Comparison of ENCODE assay signal across 27 cellular contexts in genomic region chr1:236024655-236025054, GRCh38. TPM values are rescaled to one million over a fixed set of nuclear protein-coding genes. Genes with fewer than 3 reads are reported as not detected.
DNase-seq lines count a peak whose midpoint lies in the region; ATAC-seq and TF ChIP-seq lines count a peak whose summit lies in the region.
"Had no signal": no experiment of that assay in that cellular context is flagged by ENCODE, and none has a peak within 500 bp of the region (broad histone marks: within the 10 kb centered on the region; RNA-seq: fewer than 3 reads in every experiment).

No MANE protein-coding gene starts in this region.

- peaks cover 8% of the 10 kb centered on the region for H3K4me1 Mint-ChIP-seq in activated CD8-positive, alpha-beta memory T cell treated with anti-CD3 and anti-CD28 coated beads, Interleukin-2, amount 10 ng/mL, durations not matched to agents 7 days and 5 days

- no peak overlapping the region for H3K4me2 ChIP-seq in smooth muscle cell

- H4K20me1 ChIP-seq in smooth muscle cell (ENCODE audit: low read depth), result no peaks in the 10 kb centered on the region

- H3K79me2 ChIP-seq in smooth muscle cell (ENCODE audit: low read depth), result no peaks in the 10 kb centered on the region

- ATAC-seq in activated CD8-positive, alpha-beta memory T cell treated with anti-CD3 and anti-CD28 coated beads, Interleukin-2, amount 10 ng/mL, durations not matched to agents 7 days and 5 days, result no peak
- ATAC-seq in GM18870 (IDR thresholded peaks at IDR 0.05; ENCODE audit: unreplicated experiment), result no peak
- ATAC-seq: body of pancreas, right lobe of liver had no signal

- H3K36me3 ChIP-seq in left ventricle myocardium inferior, result peaks cover 95% of the 10 kb centered on the region
- H3K36me3 ChIP-seq in smooth muscle cell (ENCODE audit: low read depth), result no peaks in the 10 kb centered on the region

- TF ChIP-seq CTCF in left ventricle myocardium inferior (IDR thresholded peaks at IDR 0.05; ENCODE audit: borderline replicate concordance) (no peak), smooth muscle cell (IDR thresholded peaks at IDR 0.05; ENCODE audit: borderline replicate concordance, insufficient read depth, poor library complexity, severe bottlenecking) (no peak)

- H3K27me3 Mint-ChIP-seq in activated CD8-positive, alpha-beta memory T cell treated with anti-CD3 and anti-CD28 coated beads, Interleukin-2, amount 10 ng/mL, durations not matched to agents 7 days and 5 days, result peaks cover 7% of the 10 kb centered on the region

- H3K27ac ChIP-seq in left ventricle myocardium inferior (replicated peaks) (peak overlapping the region; percentile 90), smooth muscle cell (ENCODE audit: low read depth) (peak overlapping the region; percentile 40)
- H3K27ac ChIP-seq: 22Rv1, body of pancreas, dorsolateral prefrontal cortex, lower lobe of right lung, right lobe of liver, RWPE1, WERI-Rb-1 had no signal

- CTCF ChIA-PET in activated CD8-positive, alpha-beta memory T cell treated with anti-CD3 and anti-CD28 coated beads, Interleukin-2, amount 10 ng/mL, durations not matched to agents 7 days and 5 days (lab: Charles Lee), result interaction anchor here (0.7 kb wide), 1 partner anchor 158 kb away, joined by 4 read pairs; no protein-coding TSS in a partner anchor

- no peak overlapping the region for H3K4me3 Mint-ChIP-seq in activated CD8-positive, alpha-beta memory T cell treated with anti-CD3 and anti-CD28 coated beads, Interleukin-2, amount 10 ng/mL, durations not matched to agents 7 days and 5 days
- H3K4me3 Mint-ChIP-seq: activated CD4-positive, alpha-beta T cell treated with anti-CD3 and anti-CD28 coated beads, Interleukin-2, amount 10 ng/mL, durations not matched to agents 24 days and 14 days; CD4-positive, alpha-beta memory T cell; T-helper 2 cell treated with Interferon-gamma antibody and Interleukin-4, amounts not matched to agents 5 μg/mL and 100 μg/mL, for 36 hours had no signal

- H3K9me3 Mint-ChIP-seq in activated CD8-positive, alpha-beta memory T cell treated with anti-CD3 and anti-CD28 coated beads, Interleukin-2, amount 10 ng/mL, durations not matched to agents 7 days and 5 days (ENCODE audit: low read depth), result no peaks in the 10 kb centered on the region
- H3K9me3 Mint-ChIP-seq: activated CD4-positive, alpha-beta T cell treated with anti-CD3 and anti-CD28 coated beads, Interleukin-2, amount 10 ng/mL, durations not matched to agents 24 days and 14 days; T-helper 2 cell treated with Interferon-gamma antibody and Interleukin-4, amounts not matched to agents 5 μg/mL and 100 μg/mL, for 36 hours had no signal

- H3K4me3 ChIP-seq in left ventricle myocardium inferior (no peak overlapping the region), smooth muscle cell (no peak overlapping the region)
- H3K4me3 ChIP-seq: body of pancreas, dorsolateral prefrontal cortex, lower lobe of right lung, right lobe of liver had no signal

- peaks cover 47% of the 10 kb centered on the region for H3K4me1 ChIP-seq in left ventricle myocardium inferior
- no peaks in the 10 kb centered on the region for H3K4me1 ChIP-seq in smooth muscle cell (ENCODE audit: low read depth)
- H3K4me1 ChIP-seq: body of pancreas had no signal

- WGBS in smooth muscle cell (ENCODE audit: low lambda C conversion rate), result 79% methylated on average over 8 of the region's 8 CpGs

- DNase-seq in activated CD8-positive, alpha-beta memory T cell treated with anti-CD3 and anti-CD28 coated beads, Interleukin-2, amount 10 ng/mL, durations not matched to agents 7 days and 5 days, result peak; percentile 22
- DNase-seq in activated CD8-positive, alpha-beta memory T cell treated with anti-CD3 and anti-CD28 coated beads for 24 hours, result no peak
- DNase-seq in SK-MEL-5 (ENCODE audit: low read depth, low spot score) (peak; percentile 92), left ventricle myocardium inferior (no peak), smooth muscle cell (lab: John Stamatoyannopoulos, UW; ENCODE audit: unreplicated experiment) (no peak), SIG-M5 treated with dmso at 0.1 percent for 504 hours (lab: John Stamatoyannopoulos, UW; ENCODE audit: unreplicated experiment) (no peak), DMS153 (lab: John Stamatoyannopoulos, UW) (no peak)
- DNase-seq: activated CD4-positive, alpha-beta T cell treated with anti-CD3 and anti-CD28 coated beads, Interleukin-2, amount 10 ng/mL, durations not matched to agents 24 days and 14 days; activated naive CD4-positive, alpha-beta T cell; activated T-cell treated with anti-CD3 and anti-CD28 coated beads, Interleukin-2, amount 50 U/mL, for 48 hours; body of pancreas; CD4-positive, alpha-beta memory T cell; DMS 273 treated with DMSO at 0.1 percent for 48 hours; dorsolateral prefrontal cortex; IMR-90; lower lobe of right lung; NCI-H1105; NCI-H2029; posterior cingulate gyrus; right lobe of liver; stimulated activated CD4-positive, alpha-beta T cell treated with anti-CD3 and anti-CD28 coated beads, Interleukin-15, amount 100 ng/mL, for 24 hours; stimulated activated naive CD4-positive, alpha-beta T cell; WERI-Rb-1 had no signal

- no peak overlapping the region for H3K27ac Mint-ChIP-seq in activated CD8-positive, alpha-beta memory T cell treated with anti-CD3 and anti-CD28 coated beads, Interleukin-2, amount 10 ng/mL, durations not matched to agents 7 days and 5 days
- H3K27ac Mint-ChIP-seq: activated CD4-positive, alpha-beta T cell treated with anti-CD3 and anti-CD28 coated beads, Interleukin-2, amount 10 ng/mL, durations not matched to agents 24 days and 14 days; T-helper 2 cell treated with Interferon-gamma antibody and Interleukin-4, amounts not matched to agents 5 μg/mL and 100 μg/mL, for 36 hours had no signal

- intact Hi-C loops in left ventricle myocardium inferior (cut with micrococcal nuclease), result no loop called here

- H3K27me3 ChIP-seq in left ventricle myocardium inferior (ENCODE audit: low read depth) (no peaks in the 10 kb centered on the region), smooth muscle cell (ENCODE audit: low read depth) (no peaks in the 10 kb centered on the region)
- H3K27me3 ChIP-seq: body of pancreas, right lobe of liver had no signal

- H3K9ac ChIP-seq in smooth muscle cell (ENCODE audit: low read depth), result no peak overlapping the region

- no peaks in the 10 kb centered on the region for H3F3A ChIP-seq in smooth muscle cell (ENCODE audit: low read depth)

- no peak overlapping the region for H2AFZ ChIP-seq in smooth muscle cell (ENCODE audit: low read depth)

- in situ Hi-C loops in SK-MEL-5 (cut with HindIII; ENCODE audit: low pct_unique_long_range_greater_than_20kb, low sequenced_read_pairs), result no loop called here

- no peaks in the 10 kb centered on the region for H3K9me3 ChIP-seq in left ventricle myocardium inferior (replicated peaks)
- H3K9me3 ChIP-seq in smooth muscle cell (replicated peaks; ENCODE audit: low read depth), result no peaks in the 10 kb centered on the region
- H3K9me3 ChIP-seq: body of pancreas, lower lobe of right lung, right lobe of liver had no signal

- H3K36me3 Mint-ChIP-seq in activated CD8-positive, alpha-beta memory T cell treated with anti-CD3 and anti-CD28 coated beads, Interleukin-2, amount 10 ng/mL, durations not matched to agents 7 days and 5 days, result no peaks in the 10 kb centered on the region
- H3K36me3 Mint-ChIP-seq: CD4-positive, alpha-beta memory T cell had no signal

RNA-seq across cellular contexts. Expression of gene NID1, which starts 40.2 kb away (rescaled TPM):
- under 1 TPM; 0.38 to 0.52 TPM for total RNA-seq in activated CD8-positive, alpha-beta memory T cell treated with anti-CD3 and anti-CD28 coated beads, Interleukin-2, amount 10 ng/mL, durations not matched to agents 7 days and 5 days
- total RNA-seq in SK-MEL-5 (2014; rRNA removed; shearing (Covaris generic)), result 0.21 TPM in 2 replicates
- polyA plus RNA-seq in SK-MEL-5 (2015; cell fraction: cytosol; rRNA removed), result 1.6 and 2.5 TPM in 2 replicates
- 0.79 and 0.88 TPM in 2 replicates for polyA plus RNA-seq in SK-MEL-5 (2015; cell fraction: nucleus; rRNA removed)
- total RNA-seq in left ventricle myocardium inferior, result 40.4 TPM
- total RNA-seq in smooth muscle cell, result 52.9 and 62.9 TPM in 2 replicates
- 45.0 and 74.1 TPM in 2 replicates for polyA plus RNA-seq in smooth muscle cell
- polyA plus RNA-seq: CD4-positive, alpha-beta memory T cell had no signal

Comparison
In these comparisons a context has a peak if more than half of its experiments do, and no peak if none do; other contexts are left out.
1. DNase-seq: peak in activated CD8-positive, alpha-beta memory T cell treated with anti-CD3 and anti-CD28 coated beads, Interleukin-2, amount 10 ng/mL, durations not matched to agents 7 days and 5 days (single experiment) and SK-MEL-5 (single experiment); none in activated CD8-positive, alpha-beta memory T cell treated with anti-CD3 and anti-CD28 coated beads for 24 hours (single experiment), left ventricle myocardium inferior (single experiment), smooth muscle cell (single experiment), SIG-M5 treated with dmso at 0.1 percent for 504 hours (single experiment) and DMS153 (single experiment).
2. RNA of gene NID1, which starts 40.2 kb away (total RNA-seq): 52.9 to 62.9 TPM in smooth muscle cell and 40.4 TPM in left ventricle myocardium inferior (single experiment); 0.38 to 0.52 TPM in activated CD8-positive, alpha-beta memory T cell treated with anti-CD3 and anti-CD28 coated beads, Interleukin-2, amount 10 ng/mL, durations not matched to agents 7 days and 5 days and 0.21 TPM in SK-MEL-5; every median in the first group is over 10 times any median in the second.